1 cellular context compared by ENCODE assay signal in genomic region chr12:116856729-116857128, GRCh38.
TF ChIP-seq lines count a peak whose summit lies in the region.

No MANE protein-coding gene starts in this region.

TF ChIP-seq in H1, 55 proteins besides CTCF, POLR2A, EP300 and RAD21:
- TF ChIP-seq TCF12 (IDR thresholded peaks at IDR 0.05; ENCODE audit: low read depth, low read length): no peak
- TF ChIP-seq POLR2AphosphoS5 (IDR thresholded peaks at IDR 0.05; ENCODE audit: low read depth, low read length): no peak
- no peak for TF ChIP-seq FOSL1 (IDR thresholded peaks at IDR 0.05; ENCODE audit: insufficient read depth, low read depth, low read length)
- no peak for TF ChIP-seq KDM1A (IDR thresholded peaks at IDR 0.05; ENCODE audit: borderline replicate concordance, low read length)
- no peak for TF ChIP-seq CHD1 (IDR thresholded peaks at IDR 0.05; ENCODE audit: low read depth, low read length)
- no peak for TF ChIP-seq SP4 (IDR thresholded peaks at IDR 0.05; ENCODE audit: low read length)
- no peak for TF ChIP-seq HDAC2 (IDR thresholded peaks at IDR 0.05; ENCODE audit: borderline replicate concordance in 1 of 2, low read depth in 2 of 2, low read length in 2 of 2)
- no peak for TF ChIP-seq HDAC6 (IDR thresholded peaks at IDR 0.05; ENCODE audit: low read depth, low read length)
- no peak for TF ChIP-seq YY1 (IDR thresholded peaks at IDR 0.05; ENCODE audit: low read depth, low read length)
- TF ChIP-seq E2F6 (IDR thresholded peaks at IDR 0.05): no peak
- TF ChIP-seq SIX5 (IDR thresholded peaks at IDR 0.05; ENCODE audit: low read depth, low read length): no peak
- TF ChIP-seq CREB1 (IDR thresholded peaks at IDR 0.05): no peak
- TF ChIP-seq KDM4A (IDR thresholded peaks at IDR 0.05; ENCODE audit: low read depth, low read length, severe bottlenecking): no peak
- TF ChIP-seq NRF1 (IDR thresholded peaks at IDR 0.05; ENCODE audit: low read depth, low read length): no peak
